ENCODE assay signal across 8 cellular contexts in genomic region chr7:48085433-48085791, GRCh38. TPM values are rescaled to one million over a fixed set of nuclear protein-coding genes. Genes with fewer than 3 reads are reported as not detected.
DNase-seq lines count a peak whose midpoint lies in the region; ATAC-seq and TF ChIP-seq lines count a peak whose summit lies in the region.

No MANE protein-coding gene starts in this region.

- no peak for TF ChIP-seq POLR2A in stomach (IDR thresholded peaks at IDR 0.05)

- peaks cover 72% of the 10 kb centered on the region for H3K4me1 Mint-ChIP-seq in activated T-cell treated with anti-CD3 and anti-CD28 coated beads, Interleukin-2, amount 50 U/mL, for 24 hours (ENCODE audit: low read depth)
- H3K4me1 Mint-ChIP-seq in endodermal cell (peaks cover 59% of the 10 kb centered on the region), WTC11 (peaks cover 42% of the 10 kb centered on the region)

- H3K27ac Mint-ChIP-seq in activated T-cell treated with anti-CD3 and anti-CD28 coated beads, Interleukin-2, amount 50 U/mL, for 24 hours, result peak overlapping the region; percentile 92
- H3K27ac Mint-ChIP-seq in endodermal cell, result peak overlapping the region; percentile 81
- H3K27ac Mint-ChIP-seq in WTC11, result no peak overlapping the region

- no peak overlapping the region for H3K4me3 ChIP-seq in OCI-LY1 (ENCODE audit: low read depth, low read length, poor library complexity, severe bottlenecking)
- no peak overlapping the region for H3K4me3 ChIP-seq in endodermal cell (ENCODE audit: low read length)
- no peak overlapping the region for H3K4me3 ChIP-seq in stomach

- intact Hi-C loops in stomach (cut with DNase I; ENCODE audit: low total_unique reads), result no loop called here

- peak overlapping the region; percentile 59 for H3K4me3 Mint-ChIP-seq in activated T-cell treated with anti-CD3 and anti-CD28 coated beads, Interleukin-2, amount 50 U/mL, for 24 hours
- H3K4me3 Mint-ChIP-seq in endodermal cell, result no peak overlapping the region
- H3K4me3 Mint-ChIP-seq in WTC11, result no peak overlapping the region

- CTCF ChIA-PET in WTC11 (lab: Charles Lee), result no interaction called here

- H3K27ac ChIP-seq in OCI-LY1 (ENCODE audit: low read depth, low read length, poor library complexity, severe bottlenecking), result peak overlapping the region; percentile 90
- H3K27ac ChIP-seq in endodermal cell (ENCODE audit: low read depth, low read length), result no peak overlapping the region
- peak overlapping the region in 4 of 5 donors; percentile 34 to 92 (median 63) for H3K27ac ChIP-seq in stomach

- peak overlapping the region; percentile 21; the same call in 1 of the 2 replicates for H3K4me2 ChIP-seq in OCI-LY1 (ENCODE audit: low read length)

- H3K27me3 ChIP-seq in OCI-LY1 (ENCODE audit: insufficient read depth, low read length), result no peaks in the 10 kb centered on the region
- no peaks in the 10 kb centered on the region for H3K27me3 ChIP-seq in endodermal cell (ENCODE audit: control insufficient read depth, insufficient read depth, low read length, poor library complexity, severe bottlenecking)
- no peaks in the 10 kb centered on the region for H3K27me3 ChIP-seq in stomach

- H3K9me2 ChIP-seq in OCI-LY1 (ENCODE audit: low read depth, low read length), result no peaks in the 10 kb centered on the region

- no peaks in the 10 kb centered on the region for H3K36me3 ChIP-seq in OCI-LY1 (ENCODE audit: insufficient read depth, low read length)
- no peaks in the 10 kb centered on the region for H3K36me3 ChIP-seq in endodermal cell (ENCODE audit: control insufficient read depth, insufficient read depth, low read length)
- no peaks in the 10 kb centered on the region for H3K36me3 ChIP-seq in stomach

- no peaks in the 10 kb centered on the region for H3K9me3 ChIP-seq in OCI-LY1 (ENCODE audit: low read length)
- peaks cover under 1% of the 10 kb centered on the region for H3K9me3 ChIP-seq in endodermal cell (ENCODE audit: control insufficient read depth, low read length)
- no peaks in the 10 kb centered on the region for H3K9me3 ChIP-seq in stomach

- H3K27me3 Mint-ChIP-seq in activated T-cell treated with anti-CD3 and anti-CD28 coated beads, Interleukin-2, amount 50 U/mL, for 24 hours, result no peaks in the 10 kb centered on the region
- H3K27me3 Mint-ChIP-seq in endodermal cell (ENCODE audit: insufficient read depth) (no peaks in the 10 kb centered on the region), WTC11 (ENCODE audit: low read depth) (no peaks in the 10 kb centered on the region)

- no peaks in the 10 kb centered on the region for H3F3A ChIP-seq in OCI-LY1 (ENCODE audit: insufficient read depth, low read length)

- no peak for ATAC-seq in HG03565 (IDR thresholded peaks at IDR 0.05; ENCODE audit: unreplicated experiment)
- no peak for ATAC-seq in WTC11
- ATAC-seq in GM21447 (IDR thresholded peaks at IDR 0.05; ENCODE audit: unreplicated experiment), result no peak

- H2AFZ ChIP-seq in OCI-LY1 (ENCODE audit: low read length), result no peak overlapping the region

- POLR2A ChIA-PET in WTC11 (lab: Charles Lee), result no interaction called here

- TF ChIP-seq CTCF in OCI-LY1 (IDR thresholded peaks at IDR 0.05; ENCODE audit: low read length) (no peak), endodermal cell (conservative IDR thresholded peaks at IDR 0.05) (no peak), stomach (IDR thresholded peaks at IDR 0.05) (no peak), WTC11 (IDR thresholded peaks at IDR 0.05) (no peak)

- no peak for TF ChIP-seq EP300 in stomach (IDR thresholded peaks at IDR 0.05)

- H3K79me2 ChIP-seq in OCI-LY1 (ENCODE audit: insufficient read depth, low read length), result no peaks in the 10 kb centered on the region

- WGBS in endodermal cell (ENCODE audit: insufficient coverage in 1 of 2, insufficient read length in 1 of 2), 2 experiments, result 85 to 100% methylated on average over 1 of the region's 1 CpG
- WGBS in stomach, 5 donors, result 87 to 100% (median 90%) methylated on average over 1 of the region's 1 CpG

- peaks cover 11% of the 10 kb centered on the region for H3K36me3 Mint-ChIP-seq in activated T-cell treated with anti-CD3 and anti-CD28 coated beads, Interleukin-2, amount 50 U/mL, for 24 hours (ENCODE audit: low read depth)
- no peaks in the 10 kb centered on the region for H3K36me3 Mint-ChIP-seq in endodermal cell (ENCODE audit: low read depth)
- no peaks in the 10 kb centered on the region for H3K36me3 Mint-ChIP-seq in WTC11

- H4K20me1 ChIP-seq in OCI-LY1 (ENCODE audit: insufficient read depth, low read length), result no peaks in the 10 kb centered on the region

- DNase-seq in activated T-cell treated with anti-CD3 and anti-CD28 coated beads, Interleukin-2, amount 50 U/mL, for 24 hours, result no peak
- no peak for DNase-seq in activated T-cell treated with anti-CD3 and anti-CD28 coated beads for 4 hours
- no peak for DNase-seq in endodermal cell
- DNase-seq in stomach, result no peak
- no peak for DNase-seq in WTC11 (ENCODE audit: low spot score)

- H3K9ac ChIP-seq in OCI-LY1 (ENCODE audit: low read length) (no peak overlapping the region; the same call in 1 of the 2 replicates), endodermal cell (ENCODE audit: extremely low read depth, low read length, poor library complexity, severe bottlenecking) (no peak overlapping the region)

- peaks cover 4% of the 10 kb centered on the region for H3K9me3 Mint-ChIP-seq in activated T-cell treated with anti-CD3 and anti-CD28 coated beads, Interleukin-2, amount 50 U/mL, for 24 hours
- H3K9me3 Mint-ChIP-seq in endodermal cell, result peaks cover 6% of the 10 kb centered on the region
- peaks cover 6% of the 10 kb centered on the region; the same call in 1 of the 2 replicates for H3K9me3 Mint-ChIP-seq in WTC11

- H3K4me1 ChIP-seq in OCI-LY1 (ENCODE audit: insufficient read depth, low read length, severe bottlenecking), result peaks cover 47% of the 10 kb centered on the region
- peaks cover 5% of the 10 kb centered on the region for H3K4me1 ChIP-seq in endodermal cell (ENCODE audit: control insufficient read depth, insufficient read depth, low read length)
- peaks cover 28 to 72% (median 39%) of the 10 kb centered on the region in 4 donors for H3K4me1 ChIP-seq in stomach

TF ChIP-seq in WTC11, 78 proteins besides CTCF, POLR2A, EP300 and RAD21:
- TF ChIP-seq SP1 (CRISPR knock-in tag; conservative IDR thresholded peaks at IDR 0.05) (no peak), FOXK1 (CRISPR knock-in tag; IDR thresholded peaks at IDR 0.05) (no peak), MYBL2 (CRISPR knock-in tag; IDR thresholded peaks at IDR 0.05) (no peak), NFATC4 (CRISPR knock-in tag; IDR thresholded peaks at IDR 0.05) (no peak), TCF7 (CRISPR knock-in tag; IDR thresholded peaks at IDR 0.05; ENCODE audit: low read depth) (no peak)
TF ChIP-seq in WTC11: peak in this region for 0.

RNA-seq across cellular contexts. Expression of gene UPP1, which starts 3.7 kb away (rescaled TPM):
- 10 to 100 TPM; 40.5 to 46.3 TPM for total RNA-seq in endodermal cell
- 22.0 TPM for polyA plus RNA-seq in endodermal cell (2013, experiment 1 of 2)
- 18.6 TPM for polyA plus RNA-seq in endodermal cell (2013, experiment 2 of 2)
- 10 to 100 TPM in 1 of 5 donors, 1 to 10 TPM in 3, under 1 TPM in 1; 0.87 to 24.5 (median 3.6) TPM for total RNA-seq in stomach
- polyA plus RNA-seq in stomach, result 10 to 100 TPM; 19.2 to 45.7 (median 21.9) TPM
- total RNA-seq in WTC11 (2021), result 34.6 to 55.6 TPM (median 37.7 TPM) in 3 replicates

RNA-seq across cellular contexts. Expression of gene C7orf57, which starts 50.1 kb away (rescaled TPM):
- total RNA-seq in endodermal cell (under 1 TPM in 1 of 2 donors, not detected in 1; 0.57 TPM), stomach (not detected), WTC11 (2021) (0.39 to 0.90 TPM (median 0.60 TPM) in 3 replicates)
- polyA plus RNA-seq in endodermal cell (2013, experiment 1 of 2), result 0.28 TPM
- polyA plus RNA-seq in endodermal cell (2013, experiment 2 of 2), result 0.12 TPM
- under 1 TPM in 1 of 3 donors, not detected in 2; 0.08 TPM for polyA plus RNA-seq in stomach

RNA-seq across cellular contexts. Expression of gene SUN3, which starts 56.5 kb away (rescaled TPM):
- total RNA-seq in endodermal cell (not detected), stomach (not detected), WTC11 (2021) (not detected in 3 replicates)
- polyA plus RNA-seq in endodermal cell (2013, experiment 1 of 2), result not detected
- not detected for polyA plus RNA-seq in endodermal cell (2013, experiment 2 of 2)
- polyA plus RNA-seq in stomach, result not detected
